14 cellular contexts compared by ENCODE assay signal in the genomic region with DNA sequence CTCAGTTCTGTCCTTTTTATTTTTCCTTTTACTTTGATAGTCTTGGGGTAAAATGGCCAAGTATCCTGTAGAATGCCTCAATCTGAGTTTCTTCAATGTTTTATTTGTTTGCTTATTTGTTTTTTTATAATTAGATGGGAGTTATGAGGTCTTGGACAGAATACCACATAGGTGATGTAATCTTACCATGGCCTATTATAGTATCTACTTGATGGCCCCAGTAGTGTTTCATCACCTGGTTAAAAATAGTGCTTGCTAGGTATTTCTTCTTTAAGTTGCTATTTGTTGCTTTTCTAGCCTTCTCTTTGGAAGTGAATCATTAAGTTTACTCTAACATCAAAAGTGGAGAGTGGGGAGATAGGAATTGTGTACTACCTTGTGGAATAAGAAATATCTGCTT.
A peak's percentile ranks its signal among the peaks of the same experiment; 100 is the strongest.
DNase-seq lines count a peak whose midpoint lies in the region; ATAC-seq lines count a peak whose summit lies in the region.
"Had no signal": no experiment of that assay in that cellular context is flagged by ENCODE, and none has a peak within 500 bp of the region (broad histone marks: within the 10 kb centered on the region; RNA-seq: fewer than 3 reads in every experiment).

No MANE protein-coding gene starts in this region.

- ATAC-seq in HG02885 (IDR thresholded peaks at IDR 0.05; ENCODE audit: poor library complexity, unreplicated experiment) (peak; percentile 63), GM21529 (IDR thresholded peaks at IDR 0.05; ENCODE audit: unreplicated experiment) (no peak)
- ATAC-seq: CD8-positive, alpha-beta T cell had no signal

- DNase-seq in DMS53 (lab: John Stamatoyannopoulos, UW): peak; percentile 26
- no peak for DNase-seq in DMS53 treated with DMSO at 0.1 percent for 48 hours (lab: John Stamatoyannopoulos, UW; ENCODE audit: unreplicated experiment)
- DNase-seq in NCI-H69 (lab: John Stamatoyannopoulos, UW): peak; percentile 14
- no peak for DNase-seq in activated CD8-positive, alpha-beta memory T cell treated with anti-CD3 and anti-CD28 coated beads for 24 hours
- DNase-seq: Caco-2; CD4-positive, CD25-positive, alpha-beta regulatory T cell; CD8-positive, alpha-beta T cell; DMS153; DMS79 treated with DMSO at 0.1 percent for 48 hours; GF-D8; GOT3; HFFc6 had no signal

Comparison
In these comparisons a context has a peak if more than half of its experiments do, and no peak if none do; other contexts are left out.
1. DNase-seq: peak in DMS53 (single experiment) and NCI-H69 (single experiment); none in DMS53 treated with DMSO at 0.1 percent for 48 hours (single experiment) and activated CD8-positive, alpha-beta memory T cell treated with anti-CD3 and anti-CD28 coated beads for 24 hours (single experiment).